Comparison of ENCODE assay signal across 14 cellular contexts in the genomic region with DNA sequence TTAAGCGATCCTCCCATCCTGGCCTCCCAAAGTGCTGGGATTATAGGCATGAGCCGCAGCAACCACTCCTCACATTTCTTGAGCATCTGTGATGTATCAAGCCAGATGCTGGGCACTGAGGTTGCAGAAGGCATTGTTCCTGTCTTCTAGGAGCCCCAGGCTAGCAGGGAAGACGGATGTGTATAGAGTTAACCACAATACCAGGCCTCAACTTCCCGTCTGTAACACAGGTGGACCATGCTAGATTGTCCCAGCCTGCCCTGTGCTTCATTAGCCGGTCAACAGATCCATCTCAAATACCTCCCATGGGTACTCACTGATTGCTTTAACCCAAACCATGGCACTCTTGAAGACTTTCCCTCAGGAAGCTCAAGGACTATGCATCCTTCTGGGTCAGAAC. TPM values are rescaled to one million over a fixed set of nuclear protein-coding genes. Genes with fewer than 3 reads are reported as not detected.
DNase-seq lines count a peak whose midpoint lies in the region; ATAC-seq and TF ChIP-seq lines count a peak whose summit lies in the region.
"Had no signal": no experiment of that assay in that cellular context is flagged by ENCODE, and none has a peak within 500 bp of the region (broad histone marks: within the 10 kb centered on the region; RNA-seq: fewer than 3 reads in every experiment).

No MANE protein-coding gene starts in this region.

- peaks cover 11% of the 10 kb centered on the region for H3K4me1 ChIP-seq in IMR-90 (ENCODE audit: control insufficient read depth, insufficient read depth, low read length)
- H3K4me1 ChIP-seq in neuronal stem cell (ENCODE audit: control insufficient read depth in 2 of 2, insufficient read depth in 1 of 2, low read depth in 1 of 2, low read length in 2 of 2) = peaks cover 2 to 37% of the 10 kb centered on the region in 2 donors

- peak overlapping the region; percentile 52 for H2AK9ac ChIP-seq in IMR-90 (replicated peaks; ENCODE audit: low read depth, low read length, poor library complexity)

- H3K14ac ChIP-seq in IMR-90 (replicated peaks; ENCODE audit: low read depth, low read length) (no peak overlapping the region), neuronal stem cell (ENCODE audit: low read length) (no peak overlapping the region)

- H2AFZ ChIP-seq in IMR-90 (replicated peaks; ENCODE audit: low read length, poor library complexity) (peak overlapping the region; percentile 19), neuronal stem cell (ENCODE audit: low read length) (no peak overlapping the region)

- peaks cover 31% of the 10 kb centered on the region for H3K9me1 ChIP-seq in IMR-90 (ENCODE audit: insufficient read depth, low read length)

- DNase-seq in IMR-90 (no peak), neuronal stem cell (ENCODE audit: low spot score) (no peak), OCI-M2 (lab: John Stamatoyannopoulos, UW; ENCODE audit: unreplicated experiment) (no peak), DMS53 treated with DMSO at 0.1 percent for 48 hours (lab: John Stamatoyannopoulos, UW; ENCODE audit: unreplicated experiment) (no peak)
- no peak for DNase-seq in activated naive CD4-positive, alpha-beta T cell treated with anti-CD3 and anti-CD28 coated beads for 36 hours
- DNase-seq: activated naive CD4-positive, alpha-beta T cell; brain microvascular endothelial cell; effector CD4-positive, alpha-beta T cell; naive B cell; testis had no signal

- in situ Hi-C loops in IMR-90 (cut with MboI; ENCODE audit: low sequenced_read_pairs) = no loop called here

- H3K36me3 ChIP-seq in IMR-90 (ENCODE audit: control insufficient read depth, insufficient read depth, low read length) = no peaks in the 10 kb centered on the region
- no peaks in the 10 kb centered on the region for H3K36me3 ChIP-seq in neuronal stem cell (replicated peaks in 1 of 2; ENCODE audit: control insufficient read depth in 2 of 2, insufficient read depth in 2 of 2, low read length in 2 of 2)
- H3K36me3 ChIP-seq: brain microvascular endothelial cell had no signal

- H2BK12ac ChIP-seq in neuronal stem cell (ENCODE audit: low read length) = no peak overlapping the region

- dilution Hi-C loops in IMR-90 (cut with HindIII; ENCODE audit: low sequenced_read_pairs, unreplicated experiment) = no loop called here

- BruUV-seq in IMR-90 (replicated peaks; lab: Mats Ljungman, UMichigan) = no TSS peak

- peaks cover 0 to 11% of the 10 kb centered on the region in 2 experiments; a peak in 1 of 4 replicates for H3K79me1 ChIP-seq in IMR-90 (ENCODE audit: low read depth in 1 of 2, low read length in 2 of 2)
- H3K79me1 ChIP-seq in neuronal stem cell (ENCODE audit: low read depth, low read length) = no peaks in the 10 kb centered on the region

- TF ChIP-seq POLR2A in IMR-90 (IDR thresholded peaks at IDR 0.05; ENCODE audit: low read depth, low read length) = no peak

- H3K27me3 ChIP-seq in IMR-90 (ENCODE audit: control insufficient read depth, insufficient read depth, low read length) = no peaks in the 10 kb centered on the region
- peaks cover 0 to 10% (median 10%) of the 10 kb centered on the region in 3 experiments for H3K27me3 ChIP-seq in neuronal stem cell (ENCODE audit: control insufficient read depth in 3 of 3, insufficient read depth in 3 of 3, low read depth in 1 of 3, low read length in 3 of 3)
- H3K27me3 ChIP-seq: brain microvascular endothelial cell, testis had no signal

- H2BK20ac ChIP-seq in IMR-90 (ENCODE audit: low read depth, low read length) = peak overlapping the region; percentile 25; the same call in 1 of the 2 replicates

- no peak overlapping the region for H3K4me3 ChIP-seq in IMR-90 (ENCODE audit: insufficient read depth, low read depth, low read length)
- no peak overlapping the region for H3K4me3 ChIP-seq in neuronal stem cell (ENCODE audit: low read length in 2 of 2)
- H3K4me3 ChIP-seq: testis had no signal

- no peak overlapping the region for H3K56ac ChIP-seq in IMR-90 (ENCODE audit: extremely low read depth, insufficient read depth, low read length)

- H3K27ac ChIP-seq in 22Rv1 (peak overlapping the region; percentile 100), IMR-90 (ENCODE audit: insufficient read depth, low read length) (no peak overlapping the region), neuronal stem cell (replicated peaks; ENCODE audit: low read length) (no peak overlapping the region)
- H3K27ac ChIP-seq: brain microvascular endothelial cell, testis had no signal

- no peaks in the 10 kb centered on the region for H3K9me3 ChIP-seq in IMR-90 (ENCODE audit: control insufficient read depth, insufficient read depth, low read length)
- no peaks in the 10 kb centered on the region for H3K9me3 ChIP-seq in neuronal stem cell (replicated peaks in 1 of 2; ENCODE audit: control insufficient read depth in 2 of 2, insufficient read depth in 1 of 2, low read depth in 1 of 2, low read length in 2 of 2)
- H3K9me3 ChIP-seq: testis had no signal

- WGBS in IMR-90 (ENCODE audit: extremely low coverage in 2 of 2, insufficient read length in 1 of 2), 2 experiments = 100% methylated on average over 1 of the region's 5 CpGs; no CpG with 5 or more reads in 1 of the 2 experiments
- WGBS in neuronal stem cell (ENCODE audit: extremely low coverage in 2 of 2, insufficient read length in 2 of 2, insufficient replicate concordance in 1 of 2), 2 donors = no CpG with 5 or more reads among the region's 5 CpGs

- peak overlapping the region; percentile 98 for H3K27ac Mint-ChIP-seq in dendritic cell treated with granulocyte-macrophage colony-stimulating factor and Interleukin-4, amounts not matched to agents 40 ng/mL and 50 ng/mL, for 4 days
- no peak overlapping the region for H3K27ac Mint-ChIP-seq in activated naive CD4-positive, alpha-beta T cell treated with anti-CD3 and anti-CD28 coated beads for 36 hours

- H3K18ac ChIP-seq in IMR-90 (ENCODE audit: low read depth, low read length) (no peak overlapping the region), neuronal stem cell (ENCODE audit: low read length) (peak overlapping the region; percentile 81)

- no peak overlapping the region for H4K5ac ChIP-seq in IMR-90 (ENCODE audit: low read depth, low read length)

- H3K4ac ChIP-seq in IMR-90 (ENCODE audit: low read depth, low read length) (no peak overlapping the region), neuronal stem cell (ENCODE audit: low read length) (no peak overlapping the region)

- H4K91ac ChIP-seq in IMR-90 (ENCODE audit: insufficient read depth, low read depth, low read length) (no peak overlapping the region), neuronal stem cell (ENCODE audit: low read depth, low read length, poor library complexity) (no peak overlapping the region)

- H3K4me1 Mint-ChIP-seq in dendritic cell treated with granulocyte-macrophage colony-stimulating factor and Interleukin-4, amounts not matched to agents 40 ng/mL and 50 ng/mL, for 4 days (ENCODE audit: low read depth) = peaks cover 94% of the 10 kb centered on the region
- peaks cover 25% of the 10 kb centered on the region for H3K4me1 Mint-ChIP-seq in activated naive CD4-positive, alpha-beta T cell treated with anti-CD3 and anti-CD28 coated beads for 36 hours (ENCODE audit: low read depth)

- H3K9ac ChIP-seq in IMR-90 (ENCODE audit: low read depth, low read length) = no peak overlapping the region
- no peak overlapping the region for H3K9ac ChIP-seq in neuronal stem cell (ENCODE audit: low read depth, low read length, poor library complexity)

- H3K4me2 ChIP-seq in IMR-90 (ENCODE audit: low read depth, low read length) = no peak overlapping the region
- H3K4me2 ChIP-seq in neuronal stem cell (ENCODE audit: insufficient read depth, low read length, poor library complexity, severe bottlenecking) = no peak overlapping the region

- intact Hi-C loops in IMR-90 (cut with micrococcal nuclease) = no loop called here
- intact Hi-C loops in dendritic cell treated with granulocyte-macrophage colony-stimulating factor and Interleukin-4, amounts not matched to agents 40 ng/mL and 50 ng/mL, for 4 days (cut with micrococcal nuclease) = no loop called here
- intact Hi-C loops in activated naive CD4-positive, alpha-beta T cell treated with anti-CD3 and anti-CD28 coated beads for 36 hours (cut with micrococcal nuclease) = loop anchor here (2.0 kb wide), 1 partner anchor 14 kb away; a partner anchor contains a TSS

- CTCF ChIA-PET in IMR-90 (lab: Yijun Ruan, JAX) = interaction anchor here (0.5 kb wide), 1 partner anchor 54 kb away, joined by 6 read pairs; no protein-coding TSS in a partner anchor
- CTCF ChIA-PET in activated naive CD4-positive, alpha-beta T cell treated with anti-CD3 and anti-CD28 coated beads for 36 hours (lab: Charles Lee) = no interaction called here

- H3K27me3 Mint-ChIP-seq in dendritic cell treated with granulocyte-macrophage colony-stimulating factor and Interleukin-4, amounts not matched to agents 40 ng/mL and 50 ng/mL, for 4 days = peaks cover 36% of the 10 kb centered on the region
- H3K27me3 Mint-ChIP-seq in activated naive CD4-positive, alpha-beta T cell treated with anti-CD3 and anti-CD28 coated beads for 36 hours (ENCODE audit: low read depth) = peaks cover 5% of the 10 kb centered on the region
- H3K27me3 Mint-ChIP-seq: naive B cell had no signal

- H3K36me3 Mint-ChIP-seq in dendritic cell treated with granulocyte-macrophage colony-stimulating factor and Interleukin-4, amounts not matched to agents 40 ng/mL and 50 ng/mL, for 4 days (ENCODE audit: low read depth) = no peaks in the 10 kb centered on the region
- H3K36me3 Mint-ChIP-seq in activated naive CD4-positive, alpha-beta T cell treated with anti-CD3 and anti-CD28 coated beads for 36 hours (ENCODE audit: low read depth) = no peaks in the 10 kb centered on the region
- H3K36me3 Mint-ChIP-seq: naive B cell had no signal

- TF ChIP-seq CTCF in 22Rv1 (IDR thresholded peaks at IDR 0.05) (no peak), IMR-90 (conservative IDR thresholded peaks at IDR 0.05; ENCODE audit: low read depth, low read length) (no peak)

- no peak overlapping the region for H3K23ac ChIP-seq in IMR-90 (ENCODE audit: low read depth, low read length)
- no peak overlapping the region for H3K23ac ChIP-seq in neuronal stem cell (ENCODE audit: low read depth, low read length, poor library complexity)

- H2BK5ac ChIP-seq in IMR-90 (ENCODE audit: low read depth, low read length, poor library complexity, severe bottlenecking) (no peak overlapping the region), neuronal stem cell (ENCODE audit: low read length) (no peak overlapping the region)

- H3K9me3 Mint-ChIP-seq in dendritic cell treated with granulocyte-macrophage colony-stimulating factor and Interleukin-4, amounts not matched to agents 40 ng/mL and 50 ng/mL, for 4 days = no peaks in the 10 kb centered on the region
- H3K9me3 Mint-ChIP-seq in activated naive CD4-positive, alpha-beta T cell treated with anti-CD3 and anti-CD28 coated beads for 36 hours = no peaks in the 10 kb centered on the region
- H3K9me3 Mint-ChIP-seq: naive B cell had no signal

- H2BK120ac ChIP-seq in IMR-90 (ENCODE audit: low read depth, low read length) (no peak overlapping the region), neuronal stem cell (ENCODE audit: low read depth, low read length) (no peak overlapping the region)

- H2AK5ac ChIP-seq in IMR-90 (ENCODE audit: low read depth, low read length) (peak overlapping the region; percentile 80; the same call in 1 of the 2 replicates), neuronal stem cell (ENCODE audit: low read depth, low read length) (peak overlapping the region; percentile 18)

- H4K20me1 ChIP-seq in IMR-90 (ENCODE audit: insufficient read depth, low read length) = no peaks in the 10 kb centered on the region

- no peak overlapping the region for H4K8ac ChIP-seq in IMR-90 (ENCODE audit: low read depth in 2 of 2, low read length in 2 of 2)
- no peak overlapping the region for H4K8ac ChIP-seq in neuronal stem cell (ENCODE audit: low read depth, low read length)

- TF ChIP-seq RAD21 in IMR-90 (IDR thresholded peaks at IDR 0.05; ENCODE audit: low read length) = no peak

- POLR2A ChIA-PET in IMR-90 (lab: Charles Lee; ENCODE audit: unreplicated experiment) = no interaction called here

- no peak for ATAC-seq in IMR-90 (ENCODE audit: low read depth)
- ATAC-seq in GM18861 (IDR thresholded peaks at IDR 0.05; ENCODE audit: unreplicated experiment) = no peak

- peak overlapping the region; percentile 13; the same call in 1 of the 3 replicates for H2BK15ac ChIP-seq in IMR-90 (ENCODE audit: low read depth, low read length)
- no peak overlapping the region for H2BK15ac ChIP-seq in neuronal stem cell (ENCODE audit: low read length)

- peak overlapping the region; percentile 11 for H3K4me3 Mint-ChIP-seq in dendritic cell treated with granulocyte-macrophage colony-stimulating factor and Interleukin-4, amounts not matched to agents 40 ng/mL and 50 ng/mL, for 4 days
- no peak overlapping the region for H3K4me3 Mint-ChIP-seq in activated naive CD4-positive, alpha-beta T cell treated with anti-CD3 and anti-CD28 coated beads for 36 hours

RNA-seq across cellular contexts. Expression of a gene that starts 1.8 kb away (rescaled TPM):
- 2.9 and 3.9 TPM in 2 replicates for total RNA-seq in IMR-90 (2012; rRNA removed)
- 3.8 and 4.4 TPM in 2 replicates for polyA plus RNA-seq in IMR-90 (2012; rRNA removed)
- 2.4 and 4.7 TPM in 2 replicates for polyA plus RNA-seq in IMR-90 (2012; cell fraction: cytosol; rRNA removed)
- polyA plus RNA-seq in IMR-90 (2012; cell fraction: nucleus; rRNA removed; ENCODE audit: low replicate concordance) = 1.9 and 4.8 TPM in 2 replicates
- polyA plus RNA-seq in neuronal stem cell (2013, experiment 1 of 2) = 4.1 TPM
- 4.0 TPM for polyA plus RNA-seq in neuronal stem cell (2013, experiment 2 of 2)
- total RNA-seq in activated naive CD4-positive, alpha-beta T cell treated with anti-CD3 and anti-CD28 coated beads for 36 hours = under 1 TPM; 0.10 to 0.25 TPM

RNA-seq across cellular contexts. Expression of a gene that starts 13.3 kb away (rescaled TPM):
- 1.7 and 2.3 TPM in 2 replicates for total RNA-seq in IMR-90 (2012; rRNA removed)
- 4.3 and 5.2 TPM in 2 replicates for polyA plus RNA-seq in IMR-90 (2012; rRNA removed)
- 5.0 and 8.7 TPM in 2 replicates for polyA plus RNA-seq in IMR-90 (2012; cell fraction: cytosol; rRNA removed)
- 4.1 and 6.2 TPM in 2 replicates for polyA plus RNA-seq in IMR-90 (2012; cell fraction: nucleus; rRNA removed; ENCODE audit: low replicate concordance)
- polyA plus RNA-seq in neuronal stem cell (2013, experiment 1 of 2) = 2.8 TPM
- polyA plus RNA-seq in neuronal stem cell (2013, experiment 2 of 2) = 3.3 TPM
- total RNA-seq in activated naive CD4-positive, alpha-beta T cell treated with anti-CD3 and anti-CD28 coated beads for 36 hours = 1 to 10 TPM; 1.7 to 2.2 TPM

RNA-seq across cellular contexts. Expression of a gene that starts 32.0 kb away (rescaled TPM):
- not detected in 2 replicates for total RNA-seq in IMR-90 (2012; rRNA removed)
- 0.17 TPM in 1 of 2 replicates, not detected in the other for polyA plus RNA-seq in IMR-90 (2012; rRNA removed)
- 0.19 TPM in 1 of 2 replicates, not detected in the other for polyA plus RNA-seq in IMR-90 (2012; cell fraction: cytosol; rRNA removed)
- not detected in 2 replicates for polyA plus RNA-seq in IMR-90 (2012; cell fraction: nucleus; rRNA removed; ENCODE audit: low replicate concordance)
- not detected for polyA plus RNA-seq in neuronal stem cell (2013, experiment 1 of 2)
- polyA plus RNA-seq in neuronal stem cell (2013, experiment 2 of 2) = 0.04 TPM
- not detected for total RNA-seq in activated naive CD4-positive, alpha-beta T cell treated with anti-CD3 and anti-CD28 coated beads for 36 hours
- total RNA-seq: renal cortical epithelial cell had no signal

RNA-seq across cellular contexts. Expression of a gene that starts 58.9 kb away (rescaled TPM):
- total RNA-seq in IMR-90 (2012; rRNA removed) = 0.18 TPM in 1 of 2 replicates, not detected in the other
- polyA plus RNA-seq in IMR-90 (2012; rRNA removed) = 0.12 and 0.16 TPM in 2 replicates
- 0.30 and 0.37 TPM in 2 replicates for polyA plus RNA-seq in IMR-90 (2012; cell fraction: cytosol; rRNA removed)
- 0.12 TPM in 1 of 2 replicates, not detected in the other for polyA plus RNA-seq in IMR-90 (2012; cell fraction: nucleus; rRNA removed; ENCODE audit: low replicate concordance)
- 13.8 TPM for polyA plus RNA-seq in neuronal stem cell (2013, experiment 1 of 2)
- polyA plus RNA-seq in neuronal stem cell (2013, experiment 2 of 2) = 13.7 TPM
- total RNA-seq in activated naive CD4-positive, alpha-beta T cell treated with anti-CD3 and anti-CD28 coated beads for 36 hours = not detected
